Comparison of ENCODE assay signal across 1 cellular context in the genomic region with DNA sequence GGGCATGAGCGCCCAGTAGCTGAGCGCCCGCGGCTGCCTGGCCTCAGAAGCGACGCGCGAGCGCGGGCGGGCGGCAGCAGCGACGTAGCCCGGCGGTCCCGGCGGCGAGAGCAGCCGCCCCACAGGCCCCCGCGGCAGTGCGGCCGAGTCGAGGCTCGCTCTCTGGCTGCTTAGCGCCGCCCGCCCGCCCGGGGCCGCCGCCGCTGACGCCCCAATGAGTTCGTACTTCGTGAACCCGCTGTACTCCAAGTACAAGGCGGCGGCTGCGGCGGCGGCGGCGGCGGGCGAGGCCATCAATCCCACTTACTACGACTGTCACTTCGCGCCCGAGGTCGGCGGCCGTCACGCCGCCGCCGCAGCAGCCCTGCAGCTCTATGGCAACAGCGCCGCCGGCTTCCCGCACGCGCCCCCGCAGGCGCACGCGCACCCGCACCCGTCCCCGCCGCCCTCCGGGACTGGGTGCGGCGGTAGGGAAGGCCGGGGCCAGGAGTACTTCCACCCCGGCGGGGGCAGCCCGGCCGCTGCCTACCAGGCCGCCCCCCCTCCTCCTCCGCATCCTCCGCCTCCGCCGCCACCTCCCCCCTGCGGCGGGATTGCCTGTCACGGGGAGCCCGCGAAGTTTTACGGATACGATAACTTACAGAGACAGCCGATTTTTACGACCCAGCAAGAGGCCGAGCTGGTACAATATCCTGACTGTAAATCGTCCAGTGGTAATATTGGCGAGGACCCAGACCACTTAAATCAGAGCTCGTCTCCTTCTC.
TF ChIP-seq lines count a peak whose summit lies in the region.

No MANE protein-coding gene starts in this region.

TF ChIP-seq in HEK293, 187 proteins besides CTCF, POLR2A, EP300 and RAD21 (continued from another document and continues in another):
- TF ChIP-seq, protein P1, sequence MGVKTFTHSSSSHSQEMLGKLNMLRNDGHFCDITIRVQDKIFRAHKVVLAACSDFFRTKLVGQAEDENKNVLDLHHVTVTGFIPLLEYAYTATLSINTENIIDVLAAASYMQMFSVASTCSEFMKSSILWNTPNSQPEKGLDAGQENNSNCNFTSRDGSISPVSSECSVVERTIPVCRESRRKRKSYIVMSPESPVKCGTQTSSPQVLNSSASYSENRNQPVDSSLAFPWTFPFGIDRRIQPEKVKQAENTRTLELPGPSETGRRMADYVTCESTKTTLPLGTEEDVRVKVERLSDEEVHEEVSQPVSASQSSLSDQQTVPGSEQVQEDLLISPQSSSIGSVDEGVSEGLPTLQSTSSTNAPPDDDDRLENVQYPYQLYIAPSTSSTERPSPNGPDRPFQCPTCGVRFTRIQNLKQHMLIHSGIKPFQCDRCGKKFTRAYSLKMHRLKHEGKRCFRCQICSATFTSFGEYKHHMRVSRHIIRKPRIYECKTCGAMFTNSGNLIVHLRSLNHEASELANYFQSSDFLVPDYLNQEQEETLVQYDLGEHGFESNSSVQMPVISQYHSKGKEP (tag by site-specific recombination; IDR thresholded peaks at IDR 0.05): peak; percentile 58; the same call in 1 of the 2 replicates
- TF ChIP-seq, protein P2, sequence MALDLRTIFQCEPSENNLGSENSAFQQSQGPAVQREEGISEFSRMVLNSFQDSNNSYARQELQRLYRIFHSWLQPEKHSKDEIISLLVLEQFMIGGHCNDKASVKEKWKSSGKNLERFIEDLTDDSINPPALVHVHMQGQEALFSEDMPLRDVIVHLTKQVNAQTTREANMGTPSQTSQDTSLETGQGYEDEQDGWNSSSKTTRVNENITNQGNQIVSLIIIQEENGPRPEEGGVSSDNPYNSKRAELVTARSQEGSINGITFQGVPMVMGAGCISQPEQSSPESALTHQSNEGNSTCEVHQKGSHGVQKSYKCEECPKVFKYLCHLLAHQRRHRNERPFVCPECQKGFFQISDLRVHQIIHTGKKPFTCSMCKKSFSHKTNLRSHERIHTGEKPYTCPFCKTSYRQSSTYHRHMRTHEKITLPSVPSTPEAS (tag by site-specific recombination; IDR thresholded peaks at IDR 0.05): no peak
- TF ChIP-seq MYNN (tag by site-specific recombination; IDR thresholded peaks at IDR 0.05; ENCODE audit: borderline replicate concordance) (no peak), ZNF132 (tag by site-specific recombination; IDR thresholded peaks at IDR 0.05; ENCODE audit: borderline replicate concordance) (no peak), GLIS1 (tag by site-specific recombination; IDR thresholded peaks at IDR 0.05) (peak; percentile 91), MEIS1 (CRISPR knock-in tag; IDR thresholded peaks at IDR 0.05; ENCODE audit: borderline replicate concordance) (no peak), ZNF529 (tag by site-specific recombination; IDR thresholded peaks at IDR 0.05; ENCODE audit: insufficient replicate concordance) (no peak), ZBTB17 (tag by site-specific recombination; IDR thresholded peaks at IDR 0.05) (peak; percentile 71), OVOL3 (tag by site-specific recombination; IDR thresholded peaks at IDR 0.05) (peak; percentile 65; the same call in 1 of the 2 replicates), BCL11B (tag by site-specific recombination; IDR thresholded peaks at IDR 0.05; ENCODE audit: low read depth) (no peak), SP3 (tag by site-specific recombination; IDR thresholded peaks at IDR 0.05) (peak; percentile 37; the same call in 1 of the 2 replicates), ZFP41 (tag by site-specific recombination; IDR thresholded peaks at IDR 0.05; ENCODE audit: borderline replicate concordance) (no peak), ZNF791 (tag by site-specific recombination; IDR thresholded peaks at IDR 0.05) (no peak), ZNF404 (tag by site-specific recombination; IDR thresholded peaks at IDR 0.05) (no peak), ZNF571 (tag by site-specific recombination; IDR thresholded peaks at IDR 0.05) (no peak), PRDM1 (tag by site-specific recombination; IDR thresholded peaks at IDR 0.05) (no peak), ZNF341 (tag by site-specific recombination; IDR thresholded peaks at IDR 0.05; ENCODE audit: low read depth) (peak; percentile 79), ZNF664 (tag by site-specific recombination; IDR thresholded peaks at IDR 0.05) (no peak), WT1 (tag by site-specific recombination; IDR thresholded peaks at IDR 0.05) (peak; percentile 56; the same call in 1 of the 2 replicates), SCRT1 (tag by site-specific recombination; IDR thresholded peaks at IDR 0.05; ENCODE audit: borderline replicate concordance) (no peak), ZSCAN23 (tag by site-specific recombination; IDR thresholded peaks at IDR 0.05) (no peak), ZNF350 (tag by site-specific recombination; IDR thresholded peaks at IDR 0.05) (no peak), ZSCAN30 (tag by site-specific recombination; IDR thresholded peaks at IDR 0.05) (peak; percentile 64; the same call in 1 of the 2 replicates), ZNF292 (tag by site-specific recombination; IDR thresholded peaks at IDR 0.05; ENCODE audit: borderline replicate concordance, low read depth) (no peak), ZNF677 (tag by site-specific recombination; IDR thresholded peaks at IDR 0.05) (no peak), ZNF521 (tag by site-specific recombination; IDR thresholded peaks at IDR 0.05) (no peak), ZNF138 (tag by site-specific recombination; IDR thresholded peaks at IDR 0.05; ENCODE audit: borderline replicate concordance) (no peak), ZNF837 (tag by site-specific recombination; IDR thresholded peaks at IDR 0.05) (no peak), HOXA7 (CRISPR knock-in tag; IDR thresholded peaks at IDR 0.05; ENCODE audit: borderline replicate concordance) (no peak), ZNF239 (tag by site-specific recombination; IDR thresholded peaks at IDR 0.05) (no peak), ZNF157 (tag by site-specific recombination; IDR thresholded peaks at IDR 0.05) (no peak), ZNF2 (tag by site-specific recombination; IDR thresholded peaks at IDR 0.05) (no peak), ZFP69B (tag by site-specific recombination; IDR thresholded peaks at IDR 0.05) (0 out of 2 replicates have a peak, but pooled peaks have one; percentile 18), ZNF23 (tag by site-specific recombination; IDR thresholded peaks at IDR 0.05; ENCODE audit: borderline replicate concordance) (no peak), HOXD13 (CRISPR knock-in tag; IDR thresholded peaks at IDR 0.05; ENCODE audit: borderline replicate concordance) (0 out of 2 replicates have a peak, but pooled peaks have one; percentile 45), ZNF777 (tag by site-specific recombination; IDR thresholded peaks at IDR 0.05; ENCODE audit: borderline replicate concordance) (no peak), ZNF701 (tag by site-specific recombination; IDR thresholded peaks at IDR 0.05) (no peak), ZNF558 (tag by site-specific recombination; IDR thresholded peaks at IDR 0.05) (no peak)
- TF ChIP-seq, protein P3, sequence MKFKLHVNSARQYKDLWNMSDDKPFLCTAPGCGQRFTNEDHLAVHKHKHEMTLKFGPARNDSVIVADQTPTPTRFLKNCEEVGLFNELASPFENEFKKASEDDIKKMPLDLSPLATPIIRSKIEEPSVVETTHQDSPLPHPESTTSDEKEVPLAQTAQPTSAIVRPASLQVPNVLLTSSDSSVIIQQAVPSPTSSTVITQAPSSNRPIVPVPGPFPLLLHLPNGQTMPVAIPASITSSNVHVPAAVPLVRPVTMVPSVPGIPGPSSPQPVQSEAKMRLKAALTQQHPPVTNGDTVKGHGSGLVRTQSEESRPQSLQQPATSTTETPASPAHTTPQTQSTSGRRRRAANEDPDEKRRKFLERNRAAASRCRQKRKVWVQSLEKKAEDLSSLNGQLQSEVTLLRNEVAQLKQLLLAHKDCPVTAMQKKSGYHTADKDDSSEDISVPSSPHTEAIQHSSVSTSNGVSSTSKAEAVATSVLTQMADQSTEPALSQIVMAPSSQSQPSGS (tag by site-specific recombination; IDR thresholded peaks at IDR 0.05; ENCODE audit: low read depth): no peak
- TF ChIP-seq, protein P4, sequence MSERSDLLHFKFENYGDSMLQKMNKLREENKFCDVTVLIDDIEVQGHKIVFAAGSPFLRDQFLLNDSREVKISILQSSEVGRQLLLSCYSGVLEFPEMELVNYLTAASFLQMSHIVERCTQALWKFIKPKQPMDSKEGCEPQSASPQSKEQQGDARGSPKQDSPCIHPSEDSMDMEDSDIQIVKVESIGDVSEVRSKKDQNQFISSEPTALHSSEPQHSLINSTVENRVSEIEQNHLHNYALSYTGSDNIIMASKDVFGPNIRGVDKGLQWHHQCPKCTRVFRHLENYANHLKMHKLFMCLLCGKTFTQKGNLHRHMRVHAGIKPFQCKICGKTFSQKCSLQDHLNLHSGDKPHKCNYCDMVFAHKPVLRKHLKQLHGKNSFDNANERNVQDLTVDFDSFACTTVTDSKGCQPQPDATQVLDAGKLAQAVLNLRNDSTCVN (tag by site-specific recombination; optimal IDR thresholded peaks at IDR 0.05): peak; percentile 58
- TF ChIP-seq, protein P5, sequence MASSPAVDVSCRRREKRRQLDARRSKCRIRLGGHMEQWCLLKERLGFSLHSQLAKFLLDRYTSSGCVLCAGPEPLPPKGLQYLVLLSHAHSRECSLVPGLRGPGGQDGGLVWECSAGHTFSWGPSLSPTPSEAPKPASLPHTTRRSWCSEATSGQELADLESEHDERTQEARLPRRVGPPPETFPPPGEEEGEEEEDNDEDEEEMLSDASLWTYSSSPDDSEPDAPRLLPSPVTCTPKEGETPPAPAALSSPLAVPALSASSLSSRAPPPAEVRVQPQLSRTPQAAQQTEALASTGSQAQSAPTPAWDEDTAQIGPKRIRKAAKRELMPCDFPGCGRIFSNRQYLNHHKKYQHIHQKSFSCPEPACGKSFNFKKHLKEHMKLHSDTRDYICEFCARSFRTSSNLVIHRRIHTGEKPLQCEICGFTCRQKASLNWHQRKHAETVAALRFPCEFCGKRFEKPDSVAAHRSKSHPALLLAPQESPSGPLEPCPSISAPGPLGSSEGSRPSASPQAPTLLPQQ (tag by site-specific recombination; IDR thresholded peaks at IDR 0.05): no peak; the same call in 1 of the 2 replicates
- TF ChIP-seq, protein P6, sequence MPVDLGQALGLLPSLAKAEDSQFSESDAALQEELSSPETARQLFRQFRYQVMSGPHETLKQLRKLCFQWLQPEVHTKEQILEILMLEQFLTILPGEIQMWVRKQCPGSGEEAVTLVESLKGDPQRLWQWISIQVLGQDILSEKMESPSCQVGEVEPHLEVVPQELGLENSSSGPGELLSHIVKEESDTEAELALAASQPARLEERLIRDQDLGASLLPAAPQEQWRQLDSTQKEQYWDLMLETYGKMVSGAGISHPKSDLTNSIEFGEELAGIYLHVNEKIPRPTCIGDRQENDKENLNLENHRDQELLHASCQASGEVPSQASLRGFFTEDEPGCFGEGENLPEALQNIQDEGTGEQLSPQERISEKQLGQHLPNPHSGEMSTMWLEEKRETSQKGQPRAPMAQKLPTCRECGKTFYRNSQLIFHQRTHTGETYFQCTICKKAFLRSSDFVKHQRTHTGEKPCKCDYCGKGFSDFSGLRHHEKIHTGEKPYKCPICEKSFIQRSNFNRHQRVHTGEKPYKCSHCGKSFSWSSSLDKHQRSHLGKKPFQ (tag by site-specific recombination; IDR thresholded peaks at IDR 0.05): 0 out of 2 replicates have a peak, but pooled peaks have one; percentile 30
- TF ChIP-seq, protein P7, sequence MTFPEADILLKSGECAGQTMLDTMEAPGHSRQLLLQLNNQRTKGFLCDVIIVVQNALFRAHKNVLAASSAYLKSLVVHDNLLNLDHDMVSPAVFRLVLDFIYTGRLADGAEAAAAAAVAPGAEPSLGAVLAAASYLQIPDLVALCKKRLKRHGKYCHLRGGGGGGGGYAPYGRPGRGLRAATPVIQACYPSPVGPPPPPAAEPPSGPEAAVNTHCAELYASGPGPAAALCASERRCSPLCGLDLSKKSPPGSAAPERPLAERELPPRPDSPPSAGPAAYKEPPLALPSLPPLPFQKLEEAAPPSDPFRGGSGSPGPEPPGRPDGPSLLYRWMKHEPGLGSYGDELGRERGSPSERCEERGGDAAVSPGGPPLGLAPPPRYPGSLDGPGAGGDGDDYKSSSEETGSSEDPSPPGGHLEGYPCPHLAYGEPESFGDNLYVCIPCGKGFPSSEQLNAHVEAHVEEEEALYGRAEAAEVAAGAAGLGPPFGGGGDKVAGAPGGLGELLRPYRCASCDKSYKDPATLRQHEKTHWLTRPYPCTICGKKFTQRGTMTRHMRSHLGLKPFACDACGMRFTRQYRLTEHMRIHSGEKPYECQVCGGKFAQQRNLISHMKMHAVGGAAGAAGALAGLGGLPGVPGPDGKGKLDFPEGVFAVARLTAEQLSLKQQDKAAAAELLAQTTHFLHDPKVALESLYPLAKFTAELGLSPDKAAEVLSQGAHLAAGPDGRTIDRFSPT (tag by site-specific recombination; IDR thresholded peaks at IDR 0.05): 0 out of 2 replicates have a peak, but pooled peaks have one; percentile 59
- TF ChIP-seq, protein P8, sequence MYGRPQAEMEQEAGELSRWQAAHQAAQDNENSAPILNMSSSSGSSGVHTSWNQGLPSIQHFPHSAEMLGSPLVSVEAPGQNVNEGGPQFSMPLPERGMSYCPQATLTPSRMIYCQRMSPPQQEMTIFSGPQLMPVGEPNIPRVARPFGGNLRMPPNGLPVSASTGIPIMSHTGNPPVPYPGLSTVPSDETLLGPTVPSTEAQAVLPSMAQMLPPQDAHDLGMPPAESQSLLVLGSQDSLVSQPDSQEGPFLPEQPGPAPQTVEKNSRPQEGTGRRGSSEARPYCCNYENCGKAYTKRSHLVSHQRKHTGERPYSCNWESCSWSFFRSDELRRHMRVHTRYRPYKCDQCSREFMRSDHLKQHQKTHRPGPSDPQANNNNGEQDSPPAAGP (tag by site-specific recombination; IDR thresholded peaks at IDR 0.05): 0 out of 2 replicates have a peak, but pooled peaks have one; percentile 44
- TF ChIP-seq, protein P9, sequence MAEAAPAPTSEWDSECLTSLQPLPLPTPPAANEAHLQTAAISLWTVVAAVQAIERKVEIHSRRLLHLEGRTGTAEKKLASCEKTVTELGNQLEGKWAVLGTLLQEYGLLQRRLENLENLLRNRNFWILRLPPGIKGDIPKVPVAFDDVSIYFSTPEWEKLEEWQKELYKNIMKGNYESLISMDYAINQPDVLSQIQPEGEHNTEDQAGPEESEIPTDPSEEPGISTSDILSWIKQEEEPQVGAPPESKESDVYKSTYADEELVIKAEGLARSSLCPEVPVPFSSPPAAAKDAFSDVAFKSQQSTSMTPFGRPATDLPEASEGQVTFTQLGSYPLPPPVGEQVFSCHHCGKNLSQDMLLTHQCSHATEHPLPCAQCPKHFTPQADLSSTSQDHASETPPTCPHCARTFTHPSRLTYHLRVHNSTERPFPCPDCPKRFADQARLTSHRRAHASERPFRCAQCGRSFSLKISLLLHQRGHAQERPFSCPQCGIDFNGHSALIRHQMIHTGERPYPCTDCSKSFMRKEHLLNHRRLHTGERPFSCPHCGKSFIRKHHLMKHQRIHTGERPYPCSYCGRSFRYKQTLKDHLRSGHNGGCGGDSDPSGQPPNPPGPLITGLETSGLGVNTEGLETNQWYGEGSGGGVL (tag by site-specific recombination; IDR thresholded peaks at IDR 0.05): peak; percentile 96
- TF ChIP-seq, protein P10, sequence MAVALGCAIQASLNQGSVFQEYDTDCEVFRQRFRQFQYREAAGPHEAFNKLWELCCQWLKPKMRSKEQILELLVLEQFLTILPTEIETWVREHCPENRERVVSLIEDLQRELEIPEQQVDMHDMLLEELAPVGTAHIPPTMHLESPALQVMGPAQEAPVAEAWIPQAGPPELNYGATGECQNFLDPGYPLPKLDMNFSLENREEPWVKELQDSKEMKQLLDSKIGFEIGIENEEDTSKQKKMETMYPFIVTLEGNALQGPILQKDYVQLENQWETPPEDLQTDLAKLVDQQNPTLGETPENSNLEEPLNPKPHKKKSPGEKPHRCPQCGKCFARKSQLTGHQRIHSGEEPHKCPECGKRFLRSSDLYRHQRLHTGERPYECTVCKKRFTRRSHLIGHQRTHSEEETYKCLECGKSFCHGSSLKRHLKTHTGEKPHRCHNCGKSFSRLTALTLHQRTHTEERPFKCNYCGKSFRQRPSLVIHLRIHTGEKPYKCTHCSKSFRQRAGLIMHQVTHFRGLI (tag by site-specific recombination; IDR thresholded peaks at IDR 0.05): no peak
